Comparison of ENCODE assay signal across 16 cellular contexts in genomic region chr19:35348909-35349611, GRCh38. TPM values are rescaled to one million over a fixed set of nuclear protein-coding genes. Genes with fewer than 3 reads are reported as not detected.
DNase-seq lines count a peak whose midpoint lies in the region; ATAC-seq, FAIRE-seq and TF ChIP-seq lines count a peak whose summit lies in the region.
"Had no signal": no experiment of that assay in that cellular context is flagged by ENCODE, and none has a peak within 500 bp of the region (broad histone marks: within the 10 kb centered on the region; RNA-seq: fewer than 3 reads in every experiment).

No MANE protein-coding gene starts in this region.

- H3K9me2 ChIP-seq in DOHH2 (replicated peaks; ENCODE audit: control insufficient read depth, low read length): no peaks in the 10 kb centered on the region

- no peak for TF ChIP-seq CTCF in DOHH2 (IDR thresholded peaks at IDR 0.05; ENCODE audit: low read depth, low read length, poor library complexity, severe bottlenecking)
- TF ChIP-seq CTCF in nephron progenitor cell (IDR thresholded peaks at IDR 0.05): no peak

- H3K27me3 ChIP-seq in DOHH2 (ENCODE audit: control insufficient read depth, low read length): no peaks in the 10 kb centered on the region

- DNase-seq in GM19239 (ENCODE audit: insufficient read length, low spot score) (no peak), nephron progenitor cell (no peak), NCI-H2227 (lab: John Stamatoyannopoulos, UW; ENCODE audit: unreplicated experiment) (no peak), NCI-H774 (lab: John Stamatoyannopoulos, UW) (no peak)
- DNase-seq in activated T-helper 1 cell treated with anti-CD3 and anti-CD28 coated beads, Interleukin-12 subunit alpha, Interleukin-12 subunit beta, Interleukin-2, Interleukin-4 antibody, amounts not matched to agents 30 ng/mL and 10 ng/mL and 1 ng/mL, durations not matched to agents 14 hours and 24 hours and 36 hours (ENCODE audit: low spot score): no peak
- DNase-seq: Calu3, glutamatergic neuron, NCI-H2081, retina had no signal

- no peaks in the 10 kb centered on the region for H3K9me3 ChIP-seq in DOHH2 (ENCODE audit: control insufficient read depth, insufficient read depth, low read length)

- peaks cover 43% of the 10 kb centered on the region for H3K4me1 Mint-ChIP-seq in activated T-helper 1 cell treated with anti-CD3 and anti-CD28 coated beads, Interleukin-12 subunit alpha, Interleukin-12 subunit beta, Interleukin-2, Interleukin-4 antibody, amounts not matched to agents 30 ng/mL and 10 ng/mL and 1 ng/mL, durations not matched to agents 14 hours and 24 hours and 36 hours (ENCODE audit: low read depth)
- peaks cover 62% of the 10 kb centered on the region for H3K4me1 Mint-ChIP-seq in nephron progenitor cell

- H3K9me3 Mint-ChIP-seq in activated T-helper 1 cell treated with anti-CD3 and anti-CD28 coated beads, Interleukin-12 subunit alpha, Interleukin-12 subunit beta, Interleukin-2, Interleukin-4 antibody, amounts not matched to agents 30 ng/mL and 10 ng/mL and 1 ng/mL, durations not matched to agents 14 hours and 24 hours and 36 hours: no peaks in the 10 kb centered on the region
- no peaks in the 10 kb centered on the region for H3K9me3 Mint-ChIP-seq in nephron progenitor cell

- peaks cover 43% of the 10 kb centered on the region for H3K36me3 ChIP-seq in DOHH2 (ENCODE audit: control insufficient read depth, low read length)

- intact Hi-C loops in activated T-helper 1 cell treated with anti-CD3 and anti-CD28 coated beads, Interleukin-12 subunit alpha, Interleukin-12 subunit beta, Interleukin-2, Interleukin-4 antibody, amounts not matched to agents 30 ng/mL and 10 ng/mL and 1 ng/mL, durations not matched to agents 14 hours and 24 hours and 36 hours (cut with micrococcal nuclease): loop anchor here (5.0 kb wide), 2 partner anchors 142 to 207 kb away; partner anchors contain the start of gene FXYD7

- H3F3A ChIP-seq in DOHH2 (ENCODE audit: control insufficient read depth, insufficient read depth): peaks cover 52% of the 10 kb centered on the region

- peak overlapping the region; percentile 92 for H3K27ac ChIP-seq in DOHH2 (ENCODE audit: low read depth, low read length)

- peaks cover 14% of the 10 kb centered on the region for H4K20me1 ChIP-seq in DOHH2 (ENCODE audit: control insufficient read depth, insufficient read depth, low read depth, low read length)

- peak overlapping the region; percentile 59 for H3K4me2 ChIP-seq in DOHH2 (ENCODE audit: low read length)

- peak overlapping the region; percentile 30 for H3K4me3 ChIP-seq in DOHH2 (ENCODE audit: low read length)
- H3K4me3 ChIP-seq: lung had no signal

- no peaks in the 10 kb centered on the region for H3K79me2 ChIP-seq in DOHH2 (ENCODE audit: control insufficient read depth, low read length)

- H3K4me1 ChIP-seq in DOHH2 (ENCODE audit: control insufficient read depth, low read length): peaks cover 91% of the 10 kb centered on the region

- H3K4me3 Mint-ChIP-seq in activated T-helper 1 cell treated with anti-CD3 and anti-CD28 coated beads, Interleukin-12 subunit alpha, Interleukin-12 subunit beta, Interleukin-2, Interleukin-4 antibody, amounts not matched to agents 30 ng/mL and 10 ng/mL and 1 ng/mL, durations not matched to agents 14 hours and 24 hours and 36 hours: no peak overlapping the region
- peak overlapping the region; percentile 25 for H3K4me3 Mint-ChIP-seq in nephron progenitor cell

- H3K27me3 Mint-ChIP-seq in activated T-helper 1 cell treated with anti-CD3 and anti-CD28 coated beads, Interleukin-12 subunit alpha, Interleukin-12 subunit beta, Interleukin-2, Interleukin-4 antibody, amounts not matched to agents 30 ng/mL and 10 ng/mL and 1 ng/mL, durations not matched to agents 14 hours and 24 hours and 36 hours (ENCODE audit: insufficient read depth): peaks cover 2% of the 10 kb centered on the region
- H3K27me3 Mint-ChIP-seq in nephron progenitor cell (ENCODE audit: low read depth, poor library complexity): peaks cover 43% of the 10 kb centered on the region

- H3K36me3 Mint-ChIP-seq in activated T-helper 1 cell treated with anti-CD3 and anti-CD28 coated beads, Interleukin-12 subunit alpha, Interleukin-12 subunit beta, Interleukin-2, Interleukin-4 antibody, amounts not matched to agents 30 ng/mL and 10 ng/mL and 1 ng/mL, durations not matched to agents 14 hours and 24 hours and 36 hours (ENCODE audit: low read depth): no peaks in the 10 kb centered on the region
- H3K36me3 Mint-ChIP-seq in nephron progenitor cell (ENCODE audit: low read depth): no peaks in the 10 kb centered on the region

- H3K27ac Mint-ChIP-seq in activated T-helper 1 cell treated with anti-CD3 and anti-CD28 coated beads, Interleukin-12 subunit alpha, Interleukin-12 subunit beta, Interleukin-2, Interleukin-4 antibody, amounts not matched to agents 30 ng/mL and 10 ng/mL and 1 ng/mL, durations not matched to agents 14 hours and 24 hours and 36 hours: peak overlapping the region; percentile 29
- H3K27ac Mint-ChIP-seq in nephron progenitor cell: no peak overlapping the region

- FAIRE-seq in GM19239 (lab: Jason Lieb, UNC): peak; percentile 89

- ATAC-seq in GM21717 (IDR thresholded peaks at IDR 0.05; ENCODE audit: unreplicated experiment): no peak
- no peak for ATAC-seq in GM19455 (IDR thresholded peaks at IDR 0.05; ENCODE audit: unreplicated experiment)

RNA-seq across cellular contexts. Expression of gene FFAR1, which starts 1.4 kb away (rescaled TPM):
- total RNA-seq in activated T-helper 1 cell treated with anti-CD3 and anti-CD28 coated beads, Interleukin-12 subunit alpha, Interleukin-12 subunit beta, Interleukin-2, Interleukin-4 antibody, amounts not matched to agents 30 ng/mL and 10 ng/mL and 1 ng/mL, durations not matched to agents 14 hours and 24 hours and 36 hours: 0.12 and 0.18 TPM in 2 replicates
- total RNA-seq: Calu3, dermis microvascular lymphatic vessel endothelial cell, RPMI7951, ureter had no signal

RNA-seq across cellular contexts. Expression of gene FFAR3, which starts 9.2 kb away (rescaled TPM):
- 0.20 and 0.36 TPM in 2 replicates for total RNA-seq in activated T-helper 1 cell treated with anti-CD3 and anti-CD28 coated beads, Interleukin-12 subunit alpha, Interleukin-12 subunit beta, Interleukin-2, Interleukin-4 antibody, amounts not matched to agents 30 ng/mL and 10 ng/mL and 1 ng/mL, durations not matched to agents 14 hours and 24 hours and 36 hours
- total RNA-seq: Calu3, dermis microvascular lymphatic vessel endothelial cell, RPMI7951, ureter had no signal

RNA-seq across cellular contexts. Expression of gene CD22, which starts 20.1 kb away (rescaled TPM):
- total RNA-seq in activated T-helper 1 cell treated with anti-CD3 and anti-CD28 coated beads, Interleukin-12 subunit alpha, Interleukin-12 subunit beta, Interleukin-2, Interleukin-4 antibody, amounts not matched to agents 30 ng/mL and 10 ng/mL and 1 ng/mL, durations not matched to agents 14 hours and 24 hours and 36 hours: 4.7 and 5.1 TPM in 2 replicates

RNA-seq across cellular contexts. Expression of gene GPR42, which starts 21.8 kb away (rescaled TPM):
- total RNA-seq in activated T-helper 1 cell treated with anti-CD3 and anti-CD28 coated beads, Interleukin-12 subunit alpha, Interleukin-12 subunit beta, Interleukin-2, Interleukin-4 antibody, amounts not matched to agents 30 ng/mL and 10 ng/mL and 1 ng/mL, durations not matched to agents 14 hours and 24 hours and 36 hours: 0.20 TPM in 1 of 2 replicates, not detected in the other
- total RNA-seq: Calu3, dermis microvascular lymphatic vessel endothelial cell, RPMI7951, ureter had no signal

RNA-seq across cellular contexts. Expression of gene MAG, which starts 57.1 kb away (rescaled TPM):
- total RNA-seq in activated T-helper 1 cell treated with anti-CD3 and anti-CD28 coated beads, Interleukin-12 subunit alpha, Interleukin-12 subunit beta, Interleukin-2, Interleukin-4 antibody, amounts not matched to agents 30 ng/mL and 10 ng/mL and 1 ng/mL, durations not matched to agents 14 hours and 24 hours and 36 hours: not detected in 2 replicates
- total RNA-seq: Calu3, dermis microvascular lymphatic vessel endothelial cell, RPMI7951, ureter had no signal
